1 cellular context compared by ENCODE assay signal in genomic region chr1:219153741-219154140, GRCh38.
A peak's percentile ranks its signal among the peaks of the same experiment; 100 is the strongest.
TF ChIP-seq lines count a peak whose summit lies in the region.

No MANE protein-coding gene starts in this region.

TF ChIP-seq in K562, 482 proteins besides CTCF, POLR2A, EP300 and RAD21 (continued from another document):
- peak; percentile 72 for TF ChIP-seq MGA (IDR thresholded peaks at IDR 0.05)
- peak; percentile 42; the same call in 1 of the 2 replicates for TF ChIP-seq L3MBTL2 (IDR thresholded peaks at IDR 0.05)
- no peak for TF ChIP-seq EP400 (IDR thresholded peaks at IDR 0.05)
- peak; percentile 58; the same call in 1 of the 2 replicates for TF ChIP-seq C11orf30 (IDR thresholded peaks at IDR 0.05; ENCODE audit: low read depth)
- TF ChIP-seq MYNN (IDR thresholded peaks at IDR 0.05), result no peak
- TF ChIP-seq MYNN (CRISPR knock-in tag; IDR thresholded peaks at IDR 0.05), result no peak
- no peak for TF ChIP-seq SMARCB1 (IDR thresholded peaks at IDR 0.05; ENCODE audit: insufficient read length, low read depth)
- 0 out of 2 replicates have a peak, but pooled peaks have one; percentile 12 for TF ChIP-seq MAFF (IDR thresholded peaks at IDR 0.05; ENCODE audit: low read length)
- no peak for TF ChIP-seq STAT5B (CRISPR knock-in tag; IDR thresholded peaks at IDR 0.05)
- no peak for TF ChIP-seq ASH1L (IDR thresholded peaks at IDR 0.05; ENCODE audit: borderline replicate concordance, low read depth, partially characterized antibody)
- TF ChIP-seq ZNF316 (IDR thresholded peaks at IDR 0.05), result peak; percentile 78
- TF ChIP-seq MLLT1 (IDR thresholded peaks at IDR 0.05), result no peak
- TF ChIP-seq, protein P1, sequence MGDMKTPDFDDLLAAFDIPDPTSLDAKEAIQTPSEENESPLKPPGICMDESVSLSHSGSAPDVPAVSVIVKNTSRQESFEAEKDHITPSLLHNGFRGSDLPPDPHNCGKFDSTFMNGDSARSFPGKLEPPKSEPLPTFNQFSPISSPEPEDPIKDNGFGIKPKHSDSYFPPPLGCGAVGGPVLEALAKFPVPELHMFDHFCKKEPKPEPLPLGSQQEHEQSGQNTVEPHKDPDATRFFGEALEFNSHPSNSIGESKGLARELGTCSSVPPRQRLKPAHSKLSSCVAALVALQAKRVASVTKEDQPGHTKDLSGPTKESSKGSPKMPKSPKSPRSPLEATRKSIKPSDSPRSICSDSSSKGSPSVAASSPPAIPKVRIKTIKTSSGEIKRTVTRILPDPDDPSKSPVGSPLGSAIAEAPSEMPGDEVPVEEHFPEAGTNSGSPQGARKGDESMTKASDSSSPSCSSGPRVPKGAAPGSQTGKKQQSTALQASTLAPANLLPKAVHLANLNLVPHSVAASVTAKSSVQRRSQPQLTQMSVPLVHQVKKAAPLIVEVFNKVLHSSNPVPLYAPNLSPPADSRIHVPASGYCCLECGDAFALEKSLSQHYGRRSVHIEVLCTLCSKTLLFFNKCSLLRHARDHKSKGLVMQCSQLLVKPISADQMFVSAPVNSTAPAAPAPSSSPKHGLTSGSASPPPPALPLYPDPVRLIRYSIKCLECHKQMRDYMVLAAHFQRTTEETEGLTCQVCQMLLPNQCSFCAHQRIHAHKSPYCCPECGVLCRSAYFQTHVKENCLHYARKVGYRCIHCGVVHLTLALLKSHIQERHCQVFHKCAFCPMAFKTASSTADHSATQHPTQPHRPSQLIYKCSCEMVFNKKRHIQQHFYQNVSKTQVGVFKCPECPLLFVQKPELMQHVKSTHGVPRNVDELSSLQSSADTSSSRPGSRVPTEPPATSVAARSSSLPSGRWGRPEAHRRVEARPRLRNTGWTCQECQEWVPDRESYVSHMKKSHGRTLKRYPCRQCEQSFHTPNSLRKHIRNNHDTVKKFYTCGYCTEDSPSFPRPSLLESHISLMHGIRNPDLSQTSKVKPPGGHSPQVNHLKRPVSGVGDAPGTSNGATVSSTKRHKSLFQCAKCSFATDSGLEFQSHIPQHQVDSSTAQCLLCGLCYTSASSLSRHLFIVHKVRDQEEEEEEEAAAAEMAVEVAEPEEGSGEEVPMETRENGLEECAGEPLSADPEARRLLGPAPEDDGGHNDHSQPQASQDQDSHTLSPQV (IDR thresholded peaks at IDR 0.05), result 0 out of 2 replicates have a peak, but pooled peaks have one; percentile 20
- TF ChIP-seq CUX1 (CRISPR knock-in tag; IDR thresholded peaks at IDR 0.05), result no peak
- TF ChIP-seq POLR2AphosphoS2 (IDR thresholded peaks at IDR 0.05; ENCODE audit: low read length), result no peak
- no peak for TF ChIP-seq RFX1 (IDR thresholded peaks at IDR 0.05)
- TF ChIP-seq MED1 (CRISPR knock-in tag; IDR thresholded peaks at IDR 0.05; ENCODE audit: borderline replicate concordance), result no peak
- TF ChIP-seq JUND (IDR thresholded peaks at IDR 0.05; ENCODE audit: borderline replicate concordance, low read depth, low read length), result no peak
- TF ChIP-seq JUND (tag; IDR thresholded peaks at IDR 0.05; ENCODE audit: borderline replicate concordance, low read depth, low read length), result no peak
- TF ChIP-seq SMARCE1 (IDR thresholded peaks at IDR 0.05), result no peak
- no peak for TF ChIP-seq ETS2 (tag; IDR thresholded peaks at IDR 0.05; ENCODE audit: borderline replicate concordance, poor library complexity, severe bottlenecking)
- TF ChIP-seq PML (IDR thresholded peaks at IDR 0.05; ENCODE audit: low read length), result no peak
